ENCODE assay signal across 1 cellular context in the genomic region with DNA sequence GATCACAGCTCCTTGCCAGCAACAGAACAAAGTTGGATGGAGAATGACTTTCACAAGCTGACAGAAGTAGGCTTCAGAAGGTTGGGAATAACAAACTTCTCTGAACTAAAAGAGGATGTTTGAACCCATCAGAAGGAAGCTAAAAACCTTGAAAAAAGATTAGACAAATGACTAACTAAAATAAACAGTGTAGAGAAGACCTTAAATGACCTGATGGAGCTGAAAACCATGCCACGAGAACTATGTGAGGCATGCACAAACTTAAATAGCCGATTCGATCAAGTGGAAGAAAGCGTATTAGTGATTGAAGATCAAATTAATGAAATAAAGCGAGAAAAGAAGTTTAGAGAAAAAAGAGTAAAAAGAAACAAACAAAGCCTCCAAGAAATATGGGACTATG. TPM values are rescaled to one million over a fixed set of nuclear protein-coding genes. Genes with fewer than 3 reads are reported as not detected.
"Had no signal": no experiment of that assay in that cellular context is flagged by ENCODE, and none has a peak within 500 bp of the region (broad histone marks: within the 10 kb centered on the region; RNA-seq: fewer than 3 reads in every experiment).

No MANE protein-coding gene starts in this region.

RNA-seq across cellular contexts. Expression of gene MSH4, which starts 18.0 kb away (rescaled TPM):
- total RNA-seq: G401 had no signal
